ENCODE assay signal across 18 cellular contexts in the genomic region with DNA sequence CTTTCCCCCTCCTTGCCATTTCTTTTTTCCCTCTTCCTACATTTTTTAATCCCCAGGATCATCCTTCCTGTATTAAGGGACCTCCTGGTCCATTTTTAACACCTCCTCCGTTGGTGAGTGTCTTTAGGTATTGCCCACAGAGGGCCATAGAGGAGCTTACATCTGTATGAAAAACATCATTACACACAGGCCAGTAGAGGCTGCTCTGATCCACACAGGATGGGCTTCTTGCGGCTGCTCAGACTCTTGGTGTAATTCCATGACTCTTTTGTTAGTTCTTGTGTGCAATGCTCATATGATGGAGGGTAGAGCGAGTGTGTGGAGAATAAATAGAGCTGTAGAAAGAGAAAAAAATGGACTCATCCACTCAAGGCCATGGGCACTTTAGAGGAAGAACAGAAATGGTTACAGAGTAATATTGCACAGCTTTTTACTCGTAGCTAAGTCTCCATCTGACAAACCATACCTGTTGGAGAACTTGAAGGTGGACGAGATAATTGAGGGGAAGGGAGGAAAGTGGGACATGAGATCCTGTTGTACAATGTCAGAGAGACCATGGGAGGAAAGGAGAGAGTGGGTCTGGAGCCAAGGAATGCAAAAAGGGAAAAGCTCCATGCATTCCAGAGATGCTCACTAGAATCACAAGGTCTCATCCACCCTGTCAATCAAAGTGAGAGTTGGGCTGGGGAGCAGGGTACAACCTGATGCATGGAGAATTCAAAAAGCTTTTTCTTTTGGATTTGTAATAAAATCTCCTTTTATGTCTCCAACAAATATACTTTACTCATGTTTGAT.
DNase-seq lines count a peak whose midpoint lies in the region; ATAC-seq and TF ChIP-seq lines count a peak whose summit lies in the region.
"Had no signal": no experiment of that assay in that cellular context is flagged by ENCODE, and none has a peak within 500 bp of the region (broad histone marks: within the 10 kb centered on the region; RNA-seq: fewer than 3 reads in every experiment).

No MANE protein-coding gene starts in this region.

- H3K27me3 Mint-ChIP-seq in immature natural killer cell (ENCODE audit: low read depth in 3 of 3): peaks cover 3 to 14% (median 5%) of the 10 kb centered on the region in 3 donors

- H3K9me3 ChIP-seq in cardiac muscle cell (ENCODE audit: low read depth) (no peaks in the 10 kb centered on the region), SK-N-SH (no peaks in the 10 kb centered on the region)
- H3K9me3 ChIP-seq: body of pancreas, mucosa of descending colon, psoas muscle, uterus had no signal

- TF ChIP-seq EP300 in SK-N-SH (IDR thresholded peaks at IDR 0.05; ENCODE audit: borderline replicate concordance in 1 of 2, low read depth in 1 of 2, low read length in 1 of 2): no peak

- H3K27ac ChIP-seq in cardiac muscle cell (no peak overlapping the region), SK-N-SH (ENCODE audit: low read depth in 2 of 2, low read length in 1 of 2) (no peak overlapping the region)
- H3K27ac ChIP-seq: body of pancreas, psoas muscle, SK-N-MC, uterus had no signal

- H3K27ac Mint-ChIP-seq in immature natural killer cell: no peak overlapping the region
- H3K27ac Mint-ChIP-seq: stimulated activated effector memory CD8-positive, alpha-beta T cell treated with anti-CD3 and anti-CD28 coated beads, Interleukin-12 subunit alpha, Interleukin-12 subunit beta, amount 100 ng/mL, for 72 hours had no signal

- H3F3A ChIP-seq in SK-N-SH (replicated peaks; ENCODE audit: insufficient read depth): no peaks in the 10 kb centered on the region

- peak; percentile 24 for TF ChIP-seq CTCF in cardiac muscle cell (IDR thresholded peaks at IDR 0.05; ENCODE audit: low read depth, low read length)
- TF ChIP-seq CTCF in SK-N-SH (IDR thresholded peaks at IDR 0.05): peak; percentile 25
- TF ChIP-seq CTCF in fibroblast of mammary gland (conservative IDR thresholded peaks at IDR 0.05; ENCODE audit: control insufficient read depth, insufficient read depth, low read depth, low read length): no peak

- ATAC-seq in Right ventricle myocardium inferior: no peak
- ATAC-seq in HG03135 (IDR thresholded peaks at IDR 0.05; ENCODE audit: unreplicated experiment): no peak
- ATAC-seq: body of pancreas; mucosa of descending colon; psoas muscle; stimulated activated effector memory CD8-positive, alpha-beta T cell treated with anti-CD3 and anti-CD28 coated beads, Interleukin-12 subunit alpha, Interleukin-12 subunit beta, amount 100 ng/mL, for 72 hours had no signal

- H3K4me3 ChIP-seq in cardiac muscle cell: no peak overlapping the region
- no peak overlapping the region for H3K4me3 ChIP-seq in SK-N-SH (ENCODE audit: low read depth in 2 of 2, low read length in 1 of 2)
- H3K4me3 ChIP-seq in fibroblast of mammary gland (ENCODE audit: control insufficient read depth, low read depth, low read length): no peak overlapping the region
- H3K4me3 ChIP-seq: body of pancreas, mucosa of descending colon, psoas muscle, SK-N-MC, uterus had no signal

- DNase-seq in cardiac muscle cell (ENCODE audit: low read depth in 1 of 2, low spot score in 1 of 2): peak in 1 of 2 donors; percentile 40
- DNase-seq in Right ventricle myocardium inferior (ENCODE audit: missing footprints): no peak
- DNase-seq in SK-N-SH: no peak
- peak; percentile 11 for DNase-seq in fibroblast of mammary gland (ENCODE audit: low read depth)
- DNase-seq in pons (ENCODE audit: low spot score): peak; percentile 67
- no peak for DNase-seq in DMS114 treated with DMSO at 0.1 percent for 48 hours (lab: John Stamatoyannopoulos, UW; ENCODE audit: unreplicated experiment)
- DNase-seq in immature natural killer cell: no peak
- DNase-seq: activated CD4-positive, alpha-beta T cell treated with anti-CD3 and anti-CD28 coated beads for 4 hours; body of pancreas; DMS79 treated with DMSO at 0.1 percent for 48 hours; mucosa of descending colon; NCI-H1694 treated with DMSO at 0.1 percent for 48 hours; NK-92 treated with Interleukin-12 subunit alpha and Interleukin-12 subunit beta, amount 100 ng/mL, for 24 hours; psoas muscle; uterus had no signal

- TF ChIP-seq RAD21 in SK-N-SH (IDR thresholded peaks at IDR 0.05; ENCODE audit: low read length): no peak; the same call in 1 of the 2 replicates

- no peaks in the 10 kb centered on the region for H4K20me1 ChIP-seq in SK-N-SH (ENCODE audit: insufficient read depth)

- no peak overlapping the region for H3K4me2 ChIP-seq in SK-N-SH

- intact Hi-C loops in Right ventricle myocardium inferior (cut with DNase I): loop anchor here (10.0 kb wide), 1 partner anchor 525 kb away; no protein-coding TSS in a partner anchor

- H3K36me3 ChIP-seq in cardiac muscle cell (no peaks in the 10 kb centered on the region), SK-N-SH (replicated peaks in 1 of 2; ENCODE audit: control insufficient read depth in 1 of 2, insufficient read depth in 2 of 2, low read length in 1 of 2) (no peaks in the 10 kb centered on the region)
- H3K36me3 ChIP-seq: uterus had no signal

- no peak overlapping the region for H2AFZ ChIP-seq in SK-N-SH (ENCODE audit: low read depth)

- H3K27me3 ChIP-seq in cardiac muscle cell: no peaks in the 10 kb centered on the region
- H3K27me3 ChIP-seq in SK-N-SH (ENCODE audit: insufficient read depth): no peaks in the 10 kb centered on the region
- H3K27me3 ChIP-seq: body of pancreas, uterus had no signal

- no peak overlapping the region for H3K9ac ChIP-seq in SK-N-SH

- peaks cover 0 to 1% (median 0%) of the 10 kb centered on the region in 6 donors for H3K9me3 Mint-ChIP-seq in immature natural killer cell
- H3K9me3 Mint-ChIP-seq: stimulated activated effector memory CD8-positive, alpha-beta T cell treated with anti-CD3 and anti-CD28 coated beads, Interleukin-12 subunit alpha, Interleukin-12 subunit beta, amount 100 ng/mL, for 72 hours had no signal

- no peaks in the 10 kb centered on the region for H3K4me1 Mint-ChIP-seq in immature natural killer cell
- H3K4me1 Mint-ChIP-seq: stimulated activated effector memory CD8-positive, alpha-beta T cell treated with anti-CD3 and anti-CD28 coated beads, Interleukin-12 subunit alpha, Interleukin-12 subunit beta, amount 100 ng/mL, for 72 hours had no signal

- no peak overlapping the region for H3K4me3 Mint-ChIP-seq in immature natural killer cell
- H3K4me3 Mint-ChIP-seq: stimulated activated effector memory CD8-positive, alpha-beta T cell treated with anti-CD3 and anti-CD28 coated beads, Interleukin-12 subunit alpha, Interleukin-12 subunit beta, amount 100 ng/mL, for 72 hours had no signal

- H3K9me2 ChIP-seq in SK-N-SH: no peaks in the 10 kb centered on the region

- no peaks in the 10 kb centered on the region for H3K79me2 ChIP-seq in SK-N-SH (ENCODE audit: insufficient read depth)

- CTCF ChIA-PET in SK-N-SH (lab: Yijun Ruan, JAX): interaction anchor here (1.2 kb wide), 1 partner anchor 177 kb away, joined by 3 read pairs; no protein-coding TSS in a partner anchor

- H3K36me3 Mint-ChIP-seq in immature natural killer cell: no peaks in the 10 kb centered on the region
- H3K36me3 Mint-ChIP-seq: stimulated activated effector memory CD8-positive, alpha-beta T cell treated with anti-CD3 and anti-CD28 coated beads, Interleukin-12 subunit alpha, Interleukin-12 subunit beta, amount 100 ng/mL, for 72 hours had no signal

- POLR2A ChIA-PET in SK-N-SH (lab: Yijun Ruan, JAX): no interaction called here

- 41% methylated on average over 5 of the region's 5 CpGs for WGBS in SK-N-SH (ENCODE audit: low lambda C conversion rate)

- H3K4me1 ChIP-seq in cardiac muscle cell (ENCODE audit: low read depth) (no peaks in the 10 kb centered on the region), SK-N-SH (ENCODE audit: control insufficient read depth in 1 of 2, insufficient read depth in 2 of 2, low read depth in 1 of 2, low read length in 1 of 2) (peaks cover 0 to 13% of the 10 kb centered on the region in 2 experiments; a peak in 2 of 4 replicates)
- H3K4me1 ChIP-seq: body of pancreas, psoas muscle had no signal

TF ChIP-seq in SK-N-SH, 30 proteins besides CTCF, POLR2A, EP300 and RAD21 (continues in another document):
- TF ChIP-seq, protein P1, sequence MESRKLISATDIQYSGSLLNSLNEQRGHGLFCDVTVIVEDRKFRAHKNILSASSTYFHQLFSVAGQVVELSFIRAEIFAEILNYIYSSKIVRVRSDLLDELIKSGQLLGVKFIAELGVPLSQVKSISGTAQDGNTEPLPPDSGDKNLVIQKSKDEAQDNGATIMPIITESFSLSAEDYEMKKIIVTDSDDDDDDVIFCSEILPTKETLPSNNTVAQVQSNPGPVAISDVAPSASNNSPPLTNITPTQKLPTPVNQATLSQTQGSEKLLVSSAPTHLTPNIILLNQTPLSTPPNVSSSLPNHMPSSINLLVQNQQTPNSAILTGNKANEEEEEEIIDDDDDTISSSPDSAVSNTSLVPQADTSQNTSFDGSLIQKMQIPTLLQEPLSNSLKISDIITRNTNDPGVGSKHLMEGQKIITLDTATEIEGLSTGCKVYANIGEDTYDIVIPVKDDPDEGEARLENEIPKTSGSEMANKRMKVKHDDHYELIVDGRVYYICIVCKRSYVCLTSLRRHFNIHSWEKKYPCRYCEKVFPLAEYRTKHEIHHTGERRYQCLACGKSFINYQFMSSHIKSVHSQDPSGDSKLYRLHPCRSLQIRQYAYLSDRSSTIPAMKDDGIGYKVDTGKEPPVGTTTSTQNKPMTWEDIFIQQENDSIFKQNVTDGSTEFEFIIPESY (IDR thresholded peaks at IDR 0.05; ENCODE audit: borderline replicate concordance, low read depth): no peak
- TF ChIP-seq TEAD4 (IDR thresholded peaks at IDR 0.05; ENCODE audit: borderline replicate concordance, insufficient read depth) (no peak), RXRA (IDR thresholded peaks at IDR 0.05; ENCODE audit: borderline replicate concordance, low read depth) (no peak), FOSL2 (IDR thresholded peaks at IDR 0.05; ENCODE audit: borderline replicate concordance, low read depth) (no peak), GATA2 (CRISPR knock-in tag; IDR thresholded peaks at IDR 0.05) (no peak), YY1 (IDR thresholded peaks at IDR 0.05; ENCODE audit: low read depth) (no peak), FOXM1 (IDR thresholded peaks at IDR 0.05; ENCODE audit: low read depth) (no peak)
- TF ChIP-seq, protein P2, sequence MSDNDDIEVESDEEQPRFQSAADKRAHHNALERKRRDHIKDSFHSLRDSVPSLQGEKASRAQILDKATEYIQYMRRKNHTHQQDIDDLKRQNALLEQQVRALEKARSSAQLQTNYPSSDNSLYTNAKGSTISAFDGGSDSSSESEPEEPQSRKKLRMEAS (IDR thresholded peaks at IDR 0.05; ENCODE audit: low read depth): no peak
- TF ChIP-seq, protein P3, sequence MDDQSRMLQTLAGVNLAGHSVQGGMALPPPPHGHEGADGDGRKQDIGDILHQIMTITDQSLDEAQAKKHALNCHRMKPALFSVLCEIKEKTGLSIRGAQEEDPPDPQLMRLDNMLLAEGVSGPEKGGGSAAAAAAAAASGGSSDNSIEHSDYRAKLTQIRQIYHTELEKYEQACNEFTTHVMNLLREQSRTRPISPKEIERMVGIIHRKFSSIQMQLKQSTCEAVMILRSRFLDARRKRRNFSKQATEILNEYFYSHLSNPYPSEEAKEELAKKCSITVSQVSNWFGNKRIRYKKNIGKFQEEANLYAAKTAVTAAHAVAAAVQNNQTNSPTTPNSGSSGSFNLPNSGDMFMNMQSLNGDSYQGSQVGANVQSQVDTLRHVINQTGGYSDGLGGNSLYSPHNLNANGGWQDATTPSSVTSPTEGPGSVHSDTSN (IDR thresholded peaks at IDR 0.05): no peak

Comparison
In these comparisons a context has a peak if more than half of its experiments do, and no peak if none do; other contexts are left out.
1. DNase-seq: peak in fibroblast of mammary gland (single experiment) and pons (single experiment); none in Right ventricle myocardium inferior (single experiment), SK-N-SH (single experiment), DMS114 treated with DMSO at 0.1 percent for 48 hours (single experiment) and immature natural killer cell (0 of 3).